10 cellular contexts compared by ENCODE assay signal in the genomic region with DNA sequence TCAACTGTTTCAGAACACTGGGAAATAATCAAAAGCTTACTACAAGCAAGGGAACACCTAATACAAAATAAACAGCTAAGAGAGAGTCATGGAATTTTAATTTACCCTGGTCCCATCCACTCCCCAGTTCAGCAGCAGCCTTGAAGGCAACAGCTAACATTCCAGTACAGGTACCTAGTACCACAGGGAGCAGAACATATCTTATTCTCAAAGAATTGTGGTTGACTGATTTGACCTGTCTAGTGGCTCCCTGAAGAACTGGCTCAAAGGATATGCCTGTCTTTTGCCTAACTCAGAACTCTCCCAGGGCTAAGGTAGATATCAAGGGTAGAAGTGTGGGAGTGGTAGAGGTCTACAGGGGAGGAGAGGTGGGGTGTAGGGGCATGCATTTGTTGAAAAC. TPM values are rescaled to one million over a fixed set of nuclear protein-coding genes. Genes with fewer than 3 reads are reported as not detected.
DNase-seq lines count a peak whose midpoint lies in the region; ATAC-seq and TF ChIP-seq lines count a peak whose summit lies in the region.
"Had no signal": no experiment of that assay in that cellular context is flagged by ENCODE, and none has a peak within 500 bp of the region (broad histone marks: within the 10 kb centered on the region; RNA-seq: fewer than 3 reads in every experiment).

No MANE protein-coding gene starts in this region.

- H3K9me3 Mint-ChIP-seq in memory B cell = peaks cover 6% of the 10 kb centered on the region
- peaks cover 0 to 2% (median 0%) of the 10 kb centered on the region in 5 donors for H3K9me3 Mint-ChIP-seq in CD8-positive, alpha-beta memory T cell

- peak overlapping the region; percentile 65 for H3K27ac Mint-ChIP-seq in memory B cell
- peak overlapping the region in 3 of 8 donors; percentile 7 to 33 (median 15) for H3K27ac Mint-ChIP-seq in CD8-positive, alpha-beta memory T cell

- TF ChIP-seq POLR2A in gastrocnemius medialis (IDR thresholded peaks at IDR 0.05) = no peak

- no peak for TF ChIP-seq CTCF in C4-2B (conservative IDR thresholded peaks at IDR 0.05)
- TF ChIP-seq CTCF in OCI-LY3 (IDR thresholded peaks at IDR 0.05; ENCODE audit: low read depth, low read length) = no peak
- no peak for TF ChIP-seq CTCF in psoas muscle (IDR thresholded peaks at IDR 0.05)
- no peak for TF ChIP-seq CTCF in gastrocnemius medialis (IDR thresholded peaks at IDR 0.05 in 4 of 5, conservative IDR thresholded peaks at IDR 0.05 in 1 of 5)

- H3K4me3 Mint-ChIP-seq in memory B cell = peak overlapping the region; percentile 33
- H3K4me3 Mint-ChIP-seq in CD8-positive, alpha-beta memory T cell = peak overlapping the region in 1 of 7 donors; percentile 5

- no peak overlapping the region for H2AFZ ChIP-seq in OCI-LY3 (ENCODE audit: low read depth, low read length)

- H3K36me3 ChIP-seq in OCI-LY3 (replicated peaks; ENCODE audit: low read depth, low read length) (no peaks in the 10 kb centered on the region), psoas muscle (ENCODE audit: insufficient read depth in 1 of 2, low read depth in 1 of 2) (no peaks in the 10 kb centered on the region), gastrocnemius medialis (no peaks in the 10 kb centered on the region)
- no peaks in the 10 kb centered on the region for H3K36me3 ChIP-seq in CD8-positive, alpha-beta memory T cell (ENCODE audit: insufficient read depth, low read length)

- peak overlapping the region; percentile 33; the same call in 1 of the 2 replicates for H3K27ac ChIP-seq in C4-2B
- H3K27ac ChIP-seq in OCI-LY3 (ENCODE audit: low read length) = no peak overlapping the region
- no peak overlapping the region for H3K27ac ChIP-seq in psoas muscle
- no peak overlapping the region for H3K27ac ChIP-seq in CD8-positive, alpha-beta memory T cell (ENCODE audit: low read depth, low read length)
- H3K27ac ChIP-seq in gastrocnemius medialis = no peak overlapping the region

- H3K27me3 ChIP-seq in OCI-LY3 (ENCODE audit: low read depth, low read length) (no peaks in the 10 kb centered on the region), psoas muscle (ENCODE audit: insufficient read depth in 3 of 3, low read length in 2 of 3) (no peaks in the 10 kb centered on the region), gastrocnemius medialis (no peaks in the 10 kb centered on the region)
- no peaks in the 10 kb centered on the region for H3K27me3 ChIP-seq in CD8-positive, alpha-beta memory T cell (ENCODE audit: insufficient read depth, low read length, poor library complexity, severe bottlenecking)

- H3K4me1 Mint-ChIP-seq in memory B cell = peaks cover 28% of the 10 kb centered on the region
- H3K4me1 Mint-ChIP-seq in CD8-positive, alpha-beta memory T cell = peaks cover 57 to 85% (median 74%) of the 10 kb centered on the region in 3 donors

- peaks cover 78% of the 10 kb centered on the region for H3K79me2 ChIP-seq in OCI-LY3 (ENCODE audit: low read length)

- H3K9me3 ChIP-seq in OCI-LY3 (ENCODE audit: insufficient read depth, low read length) = no peaks in the 10 kb centered on the region
- H3K9me3 ChIP-seq in psoas muscle = no peaks in the 10 kb centered on the region
- no peaks in the 10 kb centered on the region for H3K9me3 ChIP-seq in CD8-positive, alpha-beta memory T cell (ENCODE audit: low read length)
- no peaks in the 10 kb centered on the region for H3K9me3 ChIP-seq in gastrocnemius medialis

- H3K4me2 ChIP-seq in OCI-LY3 (ENCODE audit: low read length) = peak overlapping the region; percentile 45

- in situ Hi-C loops in gastrocnemius medialis (cut with MboI; ENCODE audit: low sequenced_read_pairs in 4 of 4) = no loop called here

- peak; percentile 21 for ATAC-seq in GM21576 (IDR thresholded peaks at IDR 0.05; ENCODE audit: unreplicated experiment)
- ATAC-seq in memory B cell (ENCODE audit: low read depth) = no peak
- ATAC-seq in HG02970 (IDR thresholded peaks at IDR 0.05; ENCODE audit: low FRiP score, unreplicated experiment) = no peak
- no peak for ATAC-seq in psoas muscle
- ATAC-seq in gastrocnemius medialis = no peak
- ATAC-seq: left cardiac atrium had no signal

- DNase-seq in memory B cell (ENCODE audit: low spot score in 2 of 2) = no peak
- no peak for DNase-seq in psoas muscle
- no peak for DNase-seq in CD8-positive, alpha-beta memory T cell
- no peak for DNase-seq in gastrocnemius medialis
- DNase-seq: C1 segment of cervical spinal cord, left cardiac atrium had no signal

- H3K4me3 ChIP-seq in OCI-LY3 (ENCODE audit: low read length) (no peak overlapping the region), psoas muscle (no peak overlapping the region), gastrocnemius medialis (no peak overlapping the region)
- H3K4me3 ChIP-seq in CD8-positive, alpha-beta memory T cell (ENCODE audit: low read length) = no peak overlapping the region

- POLR2A ChIA-PET in CD8-positive, alpha-beta memory T cell (lab: Charles Lee) = no interaction called here

- CTCF ChIA-PET in CD8-positive, alpha-beta memory T cell (lab: Charles Lee) = interaction anchor here (1.3 kb wide), 1 partner anchor 11 kb away, joined by 4 read pairs; no protein-coding TSS in a partner anchor

- H3K4me1 ChIP-seq in OCI-LY3 (ENCODE audit: low read length) (peaks cover 37% of the 10 kb centered on the region), psoas muscle (peaks cover 44% of the 10 kb centered on the region), gastrocnemius medialis (peaks cover 24 to 40% of the 10 kb centered on the region in 2 donors)
- H3K4me1 ChIP-seq in CD8-positive, alpha-beta memory T cell (ENCODE audit: insufficient read depth, low read length) = peaks cover 24% of the 10 kb centered on the region

- no peaks in the 10 kb centered on the region for H3K27me3 Mint-ChIP-seq in memory B cell
- H3K27me3 Mint-ChIP-seq in CD8-positive, alpha-beta memory T cell = no peaks in the 10 kb centered on the region

- intact Hi-C loops in psoas muscle (cut with DNase I) (no loop called here), gastrocnemius medialis (cut with DNase I; ENCODE audit: low total_unique reads) (no loop called here)

- peaks cover 19% of the 10 kb centered on the region for H4K20me1 ChIP-seq in OCI-LY3 (ENCODE audit: insufficient read depth, low read length)

- peaks cover 16% of the 10 kb centered on the region for H3K36me3 Mint-ChIP-seq in memory B cell
- peaks cover 3 to 10% (median 6%) of the 10 kb centered on the region in 3 donors for H3K36me3 Mint-ChIP-seq in CD8-positive, alpha-beta memory T cell

- H3K9ac ChIP-seq in OCI-LY3 (ENCODE audit: low read length) = no peak overlapping the region

RNA-seq across cellular contexts. Expression of a gene that starts 32.3 kb away (rescaled TPM):
- 10 to 100 TPM in 3 of 4 donors, 1 to 10 TPM in 1; 8.8 to 16.9 (median 13.2) TPM for total RNA-seq in psoas muscle
- polyA plus RNA-seq in psoas muscle = 10 to 100 TPM in 1 of 3 donors, 1 to 10 TPM in 2; 5.8 to 10.2 (median 6.8) TPM
- total RNA-seq in CD8-positive, alpha-beta memory T cell = 10 to 100 TPM; 14.8 to 14.9 TPM
- 2.2 TPM for polyA plus RNA-seq in CD8-positive, alpha-beta memory T cell
- 10 to 100 TPM; 15.4 to 44.8 (median 18.3) TPM for total RNA-seq in gastrocnemius medialis
